ENCODE assay signal across 15 cellular contexts in the genomic region with DNA sequence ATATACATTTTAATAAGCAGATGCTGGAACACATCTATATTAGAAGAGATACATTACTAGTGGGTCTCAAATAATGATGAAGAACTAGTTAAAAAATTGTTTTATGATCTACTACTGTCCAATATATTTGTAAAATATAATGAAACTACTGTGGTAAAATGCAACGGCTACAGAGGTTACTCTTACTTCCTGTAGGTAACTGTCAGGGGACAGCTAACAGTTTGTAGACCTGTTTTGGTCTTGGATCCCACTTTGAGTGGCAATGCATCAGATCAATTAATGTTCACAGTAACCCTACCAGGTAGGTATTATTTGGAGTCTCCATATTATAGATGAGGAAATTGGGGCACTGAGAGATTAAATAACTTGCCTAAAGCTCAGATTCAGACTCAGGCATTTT. TPM values are rescaled to one million over a fixed set of nuclear protein-coding genes. Genes with fewer than 3 reads are reported as not detected.
DNase-seq lines count a peak whose midpoint lies in the region; ATAC-seq and TF ChIP-seq lines count a peak whose summit lies in the region.
"Had no signal": no experiment of that assay in that cellular context is flagged by ENCODE, and none has a peak within 500 bp of the region (broad histone marks: within the 10 kb centered on the region; RNA-seq: fewer than 3 reads in every experiment).

No MANE protein-coding gene starts in this region.

- H3K4me2 ChIP-seq in SK-N-SH, result no peak overlapping the region
- H3K4me2 ChIP-seq in osteoblast (ENCODE audit: insufficient read depth, low read length), result no peak overlapping the region

- H3K36me3 Mint-ChIP-seq in naive thymus-derived CD4-positive, alpha-beta T cell, result peaks cover 0 to 3% (median 0%) of the 10 kb centered on the region in 5 donors
- H3K36me3 Mint-ChIP-seq: WTC11 had no signal

- no peak overlapping the region for H3K9ac ChIP-seq in SK-N-SH

- POLR2A ChIA-PET in SK-N-SH (lab: Yijun Ruan, JAX), result no interaction called here
- POLR2A ChIA-PET in naive thymus-derived CD4-positive, alpha-beta T cell (lab: Charles Lee), result no interaction called here

- no peaks in the 10 kb centered on the region for H3K79me2 ChIP-seq in SK-N-SH (ENCODE audit: insufficient read depth)
- no peaks in the 10 kb centered on the region for H3K79me2 ChIP-seq in osteoblast (ENCODE audit: insufficient read depth, low read length)

- peak overlapping the region in 1 of 2 experiments; percentile 65; a peak in 2 of 4 replicates for H3K27ac ChIP-seq in SK-N-SH (ENCODE audit: low read depth in 2 of 2, low read length in 1 of 2)
- peak overlapping the region; percentile 45 for H3K27ac ChIP-seq in osteoblast (ENCODE audit: low read depth, low read length)
- no peak overlapping the region for H3K27ac ChIP-seq in prostate gland
- H3K27ac ChIP-seq in naive thymus-derived CD4-positive, alpha-beta T cell (ENCODE audit: low read depth, low read length), result no peak overlapping the region
- H3K27ac ChIP-seq: right lobe of liver, RWPE1 had no signal

- H3K4me3 ChIP-seq in SK-N-SH (ENCODE audit: low read depth in 2 of 2, low read length in 1 of 2) (no peak overlapping the region), osteoblast (ENCODE audit: insufficient read depth, low read length) (no peak overlapping the region), prostate gland (no peak overlapping the region)
- no peak overlapping the region for H3K4me3 ChIP-seq in naive thymus-derived CD4-positive, alpha-beta T cell (ENCODE audit: low read length)
- H3K4me3 ChIP-seq: right lobe of liver had no signal

- CTCF ChIA-PET in SK-N-SH (lab: Yijun Ruan, JAX), result interaction anchor here (0.6 kb wide), 1 partner anchor 565 kb away, joined by 4 read pairs; no protein-coding TSS in a partner anchor
- CTCF ChIA-PET in naive thymus-derived CD4-positive, alpha-beta T cell (lab: Charles Lee), result interaction anchor here (1.0 kb wide), 1 partner anchor 14 kb away, joined by 3 read pairs; no protein-coding TSS in a partner anchor

- H3K4me1 Mint-ChIP-seq in naive thymus-derived CD4-positive, alpha-beta T cell, result peaks cover 0 to 35% (median 0%) of the 10 kb centered on the region in 7 donors

- H3K27me3 Mint-ChIP-seq in naive thymus-derived CD4-positive, alpha-beta T cell, result no peaks in the 10 kb centered on the region

- peaks cover 18% of the 10 kb centered on the region for H3F3A ChIP-seq in SK-N-SH (replicated peaks; ENCODE audit: insufficient read depth)

- H3K4me3 Mint-ChIP-seq in naive thymus-derived CD4-positive, alpha-beta T cell, result peak overlapping the region in 1 of 10 donors; percentile 56
- H3K4me3 Mint-ChIP-seq: WTC11 had no signal

- H3K9me3 Mint-ChIP-seq in naive thymus-derived CD4-positive, alpha-beta T cell, result peaks cover 0 to 2% (median 0%) of the 10 kb centered on the region in 11 donors

- intact Hi-C loops in prostate gland (cut with DNase I), result no loop called here
- intact Hi-C loops in naive thymus-derived CD4-positive, alpha-beta T cell (cut with micrococcal nuclease), result no loop called here

- ATAC-seq in SK-N-SH treated with all-trans-retinoic acid at 6 μM for 48 hours (no peak), GM21825 (IDR thresholded peaks at IDR 0.05; ENCODE audit: unreplicated experiment) (peak; percentile 69), HG03469 (IDR thresholded peaks at IDR 0.05; ENCODE audit: unreplicated experiment) (peak; percentile 58), HG02623 (IDR thresholded peaks at IDR 0.05; ENCODE audit: unreplicated experiment) (no peak)
- no peak for ATAC-seq in naive thymus-derived CD4-positive, alpha-beta T cell
- ATAC-seq: WTC11 had no signal

- H3K36me3 ChIP-seq in SK-N-SH (replicated peaks in 1 of 2; ENCODE audit: control insufficient read depth in 1 of 2, insufficient read depth in 2 of 2, low read length in 1 of 2) (no peaks in the 10 kb centered on the region), osteoblast (ENCODE audit: insufficient read depth, low read length) (no peaks in the 10 kb centered on the region), prostate gland (no peaks in the 10 kb centered on the region)
- no peaks in the 10 kb centered on the region for H3K36me3 ChIP-seq in naive thymus-derived CD4-positive, alpha-beta T cell (ENCODE audit: control insufficient read depth in 2 of 3, insufficient read depth in 3 of 3, low read length in 3 of 3)
- H3K36me3 ChIP-seq: right lobe of liver had no signal

- TF ChIP-seq RAD21 in SK-N-SH (IDR thresholded peaks at IDR 0.05; ENCODE audit: low read length), result no peak

- no peak for DNase-seq in SK-N-SH
- DNase-seq in osteoblast (ENCODE audit: insufficient read length, low spot score, missing footprints), result no peak
- DNase-seq in prostate gland (ENCODE audit: low spot score), result no peak
- no peak for DNase-seq in naive thymus-derived CD4-positive, alpha-beta T cell
- DNase-seq: 8988T, cortex of kidney, DMS79, NCI-H2029 treated with DMSO at 0.1 percent for 48 hours, right lobe of liver had no signal

- peaks cover 0 to 3% of the 10 kb centered on the region in 2 experiments; a peak in 1 of 4 replicates for H3K4me1 ChIP-seq in SK-N-SH (ENCODE audit: control insufficient read depth in 1 of 2, insufficient read depth in 2 of 2, low read depth in 1 of 2, low read length in 1 of 2)
- peaks cover 27% of the 10 kb centered on the region for H3K4me1 ChIP-seq in osteoblast (ENCODE audit: insufficient read depth, low read length)
- H3K4me1 ChIP-seq in prostate gland (replicated peaks), result no peaks in the 10 kb centered on the region
- no peaks in the 10 kb centered on the region for H3K4me1 ChIP-seq in naive thymus-derived CD4-positive, alpha-beta T cell (ENCODE audit: control insufficient read depth in 2 of 2, insufficient read depth in 2 of 2, low read length in 2 of 2)
- H3K4me1 ChIP-seq: right lobe of liver had no signal

- H3K27me3 ChIP-seq in SK-N-SH (ENCODE audit: insufficient read depth) (no peaks in the 10 kb centered on the region), osteoblast (ENCODE audit: insufficient read depth, low read length) (no peaks in the 10 kb centered on the region), prostate gland (replicated peaks; ENCODE audit: insufficient read depth) (no peaks in the 10 kb centered on the region)
- H3K27me3 ChIP-seq in naive thymus-derived CD4-positive, alpha-beta T cell (ENCODE audit: control insufficient read depth in 2 of 2, insufficient read depth in 2 of 2, low read length in 2 of 2), result no peaks in the 10 kb centered on the region
- H3K27me3 ChIP-seq: right lobe of liver had no signal

- TF ChIP-seq POLR2A in prostate gland (IDR thresholded peaks at IDR 0.05), result no peak

- 86% methylated on average over 1 of the region's 1 CpG for WGBS in SK-N-SH (ENCODE audit: low lambda C conversion rate)
- WGBS in prostate gland, result 56% methylated on average over 1 of the region's 1 CpG

- TF ChIP-seq EP300 in SK-N-SH (IDR thresholded peaks at IDR 0.05; ENCODE audit: borderline replicate concordance in 1 of 2, low read depth in 1 of 2, low read length in 1 of 2), result no peak

- peak overlapping the region in 1 of 9 donors; percentile 78 for H3K27ac Mint-ChIP-seq in naive thymus-derived CD4-positive, alpha-beta T cell
- H3K27ac Mint-ChIP-seq: WTC11 had no signal

- peak overlapping the region; percentile 6; the same call in 1 of the 2 replicates for H2AFZ ChIP-seq in SK-N-SH (ENCODE audit: low read depth)
- no peak overlapping the region for H2AFZ ChIP-seq in osteoblast (ENCODE audit: low read length)

- H3K9me3 ChIP-seq in SK-N-SH (no peaks in the 10 kb centered on the region), osteoblast (ENCODE audit: low read depth, low read length) (no peaks in the 10 kb centered on the region), prostate gland (no peaks in the 10 kb centered on the region)
- H3K9me3 ChIP-seq in naive thymus-derived CD4-positive, alpha-beta T cell (ENCODE audit: control insufficient read depth in 2 of 3, low read length in 3 of 3), result no peaks in the 10 kb centered on the region
- H3K9me3 ChIP-seq: right lobe of liver had no signal

- no peaks in the 10 kb centered on the region for H3K9me2 ChIP-seq in SK-N-SH

- no peak for TF ChIP-seq CTCF in SK-N-SH (IDR thresholded peaks at IDR 0.05)
- no peak for TF ChIP-seq CTCF in osteoblast (IDR thresholded peaks at IDR 0.05; ENCODE audit: extremely low read depth, low read depth, low read length)
- TF ChIP-seq CTCF in prostate gland (IDR thresholded peaks at IDR 0.05), result no peak

- H4K20me1 ChIP-seq in SK-N-SH (ENCODE audit: insufficient read depth), result no peaks in the 10 kb centered on the region
- no peaks in the 10 kb centered on the region for H4K20me1 ChIP-seq in osteoblast (ENCODE audit: insufficient read depth, low read length)

TF ChIP-seq in SK-N-SH, 30 proteins besides CTCF, POLR2A, EP300 and RAD21 (continues in another document):
- TF ChIP-seq RFX5 (IDR thresholded peaks at IDR 0.05; ENCODE audit: low read length), result no peak
- no peak for TF ChIP-seq GATA2 (CRISPR knock-in tag; IDR thresholded peaks at IDR 0.05)
- TF ChIP-seq FOXJ3 (CRISPR knock-in tag; IDR thresholded peaks at IDR 0.05), result no peak
- no peak for TF ChIP-seq RCOR1 (IDR thresholded peaks at IDR 0.05; ENCODE audit: low read length)

TF ChIP-seq in SK-N-SH treated with all-trans-retinoic acid at 6 μM for 48 hours, 23 proteins besides CTCF, POLR2A, EP300 and RAD21 (continues in another document):
- TF ChIP-seq PPARA (CRISPR knock-in tag; IDR thresholded peaks at IDR 0.05; ENCODE audit: borderline replicate concordance), result no peak

RNA-seq across cellular contexts. Expression of gene MYSM1, which starts 26.7 kb away (rescaled TPM):
- polyA plus RNA-seq in SK-N-SH (2012; rRNA removed), result 10.7 and 14.2 TPM in 2 replicates
- 5.5 and 7.0 TPM in 2 replicates for polyA plus RNA-seq in SK-N-SH (2012; cell fraction: cytosol; rRNA removed)
- polyA plus RNA-seq in SK-N-SH (2012; cell fraction: nucleus; rRNA removed), result 18.6 and 49.2 TPM in 2 replicates
- total RNA-seq in osteoblast (19.2 and 25.7 TPM in 2 replicates), prostate gland (10 to 100 TPM; 15.8 to 24.6 TPM)
- 10 to 100 TPM; 50.6 to 72.1 (median 54.1) TPM for total RNA-seq in naive thymus-derived CD4-positive, alpha-beta T cell
- polyA plus RNA-seq in naive thymus-derived CD4-positive, alpha-beta T cell, result 10 to 100 TPM in 1 of 2 donors, 1 to 10 TPM in 1; 5.4 to 19.1 TPM

RNA-seq across cellular contexts. Expression of gene JUN, which starts 57.3 kb away (rescaled TPM):
- 54.6 and 66.5 TPM in 2 replicates for polyA plus RNA-seq in SK-N-SH (2012; rRNA removed)
- polyA plus RNA-seq in SK-N-SH (2012; cell fraction: cytosol; rRNA removed), result 34.2 and 46.9 TPM in 2 replicates
- polyA plus RNA-seq in SK-N-SH (2012; cell fraction: nucleus; rRNA removed), result 83.5 and 100 TPM in 2 replicates
- 46.9 and 48.9 TPM in 2 replicates for total RNA-seq in osteoblast
- total RNA-seq in prostate gland, result 100 to 1,000 TPM; 154 to 303 TPM
- 1,000 to 10,000 TPM in 2 of 5 experiments, 10 to 100 TPM in 3; 17.9 to 1,362 (median 41.2) TPM for total RNA-seq in naive thymus-derived CD4-positive, alpha-beta T cell
- 10 to 100 TPM; 21.9 to 30.1 TPM for polyA plus RNA-seq in naive thymus-derived CD4-positive, alpha-beta T cell

Comparison
In these comparisons a context has a peak if more than half of its experiments do, and no peak if none do; other contexts are left out.
1. ATAC-seq: peak in GM21825 (single experiment) and HG03469 (single experiment); none in SK-N-SH treated with all-trans-retinoic acid at 6 μM for 48 hours (single experiment), naive thymus-derived CD4-positive, alpha-beta T cell (single experiment) and HG02623 (single experiment).